In the genomic region with DNA sequence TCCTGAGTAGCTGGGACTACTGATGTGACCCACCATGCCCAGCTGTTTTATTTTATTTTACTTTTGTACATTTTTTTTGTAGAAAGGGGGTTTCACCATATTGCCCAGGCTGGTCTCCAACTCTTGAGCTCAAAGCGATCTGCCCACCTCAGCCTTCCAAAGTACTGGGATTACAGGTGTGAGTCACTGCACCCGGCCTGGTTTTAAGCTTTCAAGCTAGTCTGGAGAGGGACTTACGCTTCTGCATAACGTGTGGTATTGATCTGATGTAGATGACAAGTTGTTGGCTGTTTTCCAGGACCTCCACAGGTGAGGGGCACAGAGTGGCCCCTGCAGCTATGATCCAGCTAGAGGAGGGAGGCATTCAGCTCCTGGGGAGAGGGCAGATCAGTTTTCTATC, we compare ENCODE assay signal across 27 cellular contexts. TPM values are rescaled to one million over a fixed set of nuclear protein-coding genes. Genes with fewer than 3 reads are reported as not detected.
"Had no signal": no experiment of that assay in that cellular context is flagged by ENCODE, and none has a peak within 500 bp of the region (broad histone marks: within the 10 kb centered on the region; RNA-seq: fewer than 3 reads in every experiment).

No MANE protein-coding gene starts in this region.

- H3K9me3 Mint-ChIP-seq: activated naive CD4-positive, alpha-beta T cell treated with anti-CD3 and anti-CD28 coated beads, Interleukin-2, amount 50 U/mL, for 24 hours; activated T-cell treated with anti-CD3 and anti-CD28 coated beads, Interleukin-2, amount 50 U/mL, for 24 hours; activated T-helper 1 cell treated with anti-CD3 and anti-CD28 coated beads, Interleukin-12 subunit alpha, Interleukin-12 subunit beta, Interleukin-2, Interleukin-4 antibody, amounts not matched to agents 30 ng/mL and 10 ng/mL and 1 ng/mL, durations not matched to agents 14 hours and 24 hours and 36 hours; T-helper 1 cell treated with Interleukin-12 subunit alpha and Interleukin-12 subunit beta and Interleukin-4 antibody, amounts not matched to agents 30 μg/mL and 1 μg/mL, for 36 hours had no signal

- H3K27me3 ChIP-seq: breast epithelium, SJSA1 had no signal

- H3K27ac Mint-ChIP-seq: activated CD8-positive, alpha-beta memory T cell treated with anti-CD3 and anti-CD28 coated beads, Interleukin-2, amount 10 ng/mL, durations not matched to agents 7 days and 5 days; activated naive CD4-positive, alpha-beta T cell treated with anti-CD3 and anti-CD28 coated beads, Interleukin-2, amount 50 U/mL, for 24 hours; activated T-cell treated with anti-CD3 and anti-CD28 coated beads, Interleukin-2, amount 50 U/mL, for 24 hours; activated T-helper 1 cell treated with anti-CD3 and anti-CD28 coated beads, Interleukin-12 subunit alpha, Interleukin-12 subunit beta, Interleukin-2, Interleukin-4 antibody, amounts not matched to agents 30 ng/mL and 10 ng/mL and 1 ng/mL, durations not matched to agents 14 hours and 24 hours and 36 hours; T-helper 1 cell treated with Interleukin-12 subunit alpha and Interleukin-12 subunit beta and Interleukin-4 antibody, amounts not matched to agents 30 μg/mL and 1 μg/mL, for 36 hours; WTC11 had no signal

- ATAC-seq: activated CD8-positive, alpha-beta memory T cell treated with anti-CD3 and anti-CD28 coated beads, Interleukin-2, amount 10 ng/mL, durations not matched to agents 7 days and 5 days; PC-3; WTC11 had no signal

- DNase-seq: activated CD4-positive, alpha-beta T cell treated with anti-CD3 and anti-CD28 coated beads for 48 hours; activated CD4-positive, alpha-beta T cell treated with anti-CD3 and anti-CD28 coated beads, Interleukin-2, amount 50 U/mL, for 4 hours; activated CD4-positive, CD25-positive, alpha-beta regulatory T cell treated with anti-CD3 and anti-CD28 coated beads, Interleukin-2, amount 50 U/mL, for 72 hours; activated CD8-positive, alpha-beta memory T cell treated with anti-CD3 and anti-CD28 coated beads, Interleukin-2, amount 10 ng/mL, durations not matched to agents 7 days and 5 days; activated effector memory CD4-positive, alpha-beta T cell treated with Interleukin-2 at 50 U/mL for 16 hours; activated naive CD4-positive, alpha-beta T cell; activated T-cell treated with anti-CD3 and anti-CD28 coated beads, Interleukin-2, amount 50 U/mL, for 24 hours; aorta; central memory CD4-positive, alpha-beta T cell; NCI-H1092; NCI-H1694 treated with DMSO at 0.1 percent for 48 hours; NCI-H2029 treated with DMSO at 0.1 percent for 48 hours; NCI-H2171; NCI-H2227 treated with DMSO at 0.1 percent for 48 hours; NCI-H510A; NCI-H526 treated with DMSO at 0.1 percent for 48 hours; PC-3; SHP77 had no signal

- H3K36me3 Mint-ChIP-seq: activated CD8-positive, alpha-beta memory T cell treated with anti-CD3 and anti-CD28 coated beads, Interleukin-2, amount 10 ng/mL, durations not matched to agents 7 days and 5 days; activated naive CD4-positive, alpha-beta T cell treated with anti-CD3 and anti-CD28 coated beads, Interleukin-2, amount 50 U/mL, for 24 hours; WTC11 had no signal

- FAIRE-seq: RCC 7860 had no signal

- H3K4me3 ChIP-seq: breast epithelium, SJSA1 had no signal

- H3K4me3 Mint-ChIP-seq: activated CD8-positive, alpha-beta memory T cell treated with anti-CD3 and anti-CD28 coated beads, Interleukin-2, amount 10 ng/mL, durations not matched to agents 7 days and 5 days; activated naive CD4-positive, alpha-beta T cell treated with anti-CD3 and anti-CD28 coated beads, Interleukin-2, amount 50 U/mL, for 24 hours; activated T-cell treated with anti-CD3 and anti-CD28 coated beads, Interleukin-2, amount 50 U/mL, for 24 hours; activated T-helper 1 cell treated with anti-CD3 and anti-CD28 coated beads, Interleukin-12 subunit alpha, Interleukin-12 subunit beta, Interleukin-2, Interleukin-4 antibody, amounts not matched to agents 30 ng/mL and 10 ng/mL and 1 ng/mL, durations not matched to agents 14 hours and 24 hours and 36 hours; T-helper 1 cell treated with Interleukin-12 subunit alpha and Interleukin-12 subunit beta and Interleukin-4 antibody, amounts not matched to agents 30 μg/mL and 1 μg/mL, for 36 hours; WTC11 had no signal

- H3K4me1 Mint-ChIP-seq: activated CD8-positive, alpha-beta memory T cell treated with anti-CD3 and anti-CD28 coated beads, Interleukin-2, amount 10 ng/mL, durations not matched to agents 7 days and 5 days; activated naive CD4-positive, alpha-beta T cell treated with anti-CD3 and anti-CD28 coated beads, Interleukin-2, amount 50 U/mL, for 24 hours; WTC11 had no signal

- H3K36me3 ChIP-seq: breast epithelium, SJSA1 had no signal

RNA-seq across cellular contexts. Expression of a gene that starts 6.8 kb away (rescaled TPM):
- total RNA-seq: activated CD8-positive, alpha-beta memory T cell treated with anti-CD3 and anti-CD28 coated beads, Interleukin-2, amount 10 ng/mL, durations not matched to agents 7 days and 5 days; activated T-helper 1 cell treated with anti-CD3 and anti-CD28 coated beads, Interleukin-12 subunit alpha, Interleukin-12 subunit beta, Interleukin-2, Interleukin-4 antibody, amounts not matched to agents 30 ng/mL and 10 ng/mL and 1 ng/mL, durations not matched to agents 14 hours and 24 hours and 36 hours; chondrocyte; MCF 10A; PC-3; SJSA1; WTC11 had no signal

RNA-seq across cellular contexts. Expression of a gene that starts 25.6 kb away (rescaled TPM):
- total RNA-seq: activated CD8-positive, alpha-beta memory T cell treated with anti-CD3 and anti-CD28 coated beads, Interleukin-2, amount 10 ng/mL, durations not matched to agents 7 days and 5 days; activated T-helper 1 cell treated with anti-CD3 and anti-CD28 coated beads, Interleukin-12 subunit alpha, Interleukin-12 subunit beta, Interleukin-2, Interleukin-4 antibody, amounts not matched to agents 30 ng/mL and 10 ng/mL and 1 ng/mL, durations not matched to agents 14 hours and 24 hours and 36 hours; chondrocyte; MCF 10A; PC-3; SJSA1; WTC11 had no signal

RNA-seq across cellular contexts. Expression of a gene that starts 54.3 kb away (rescaled TPM):
- total RNA-seq: activated CD8-positive, alpha-beta memory T cell treated with anti-CD3 and anti-CD28 coated beads, Interleukin-2, amount 10 ng/mL, durations not matched to agents 7 days and 5 days; aorta; breast epithelium; chondrocyte; MCF 10A; PC-3; SJSA1 had no signal
